18 cellular contexts compared by ENCODE assay signal in the genomic region with DNA sequence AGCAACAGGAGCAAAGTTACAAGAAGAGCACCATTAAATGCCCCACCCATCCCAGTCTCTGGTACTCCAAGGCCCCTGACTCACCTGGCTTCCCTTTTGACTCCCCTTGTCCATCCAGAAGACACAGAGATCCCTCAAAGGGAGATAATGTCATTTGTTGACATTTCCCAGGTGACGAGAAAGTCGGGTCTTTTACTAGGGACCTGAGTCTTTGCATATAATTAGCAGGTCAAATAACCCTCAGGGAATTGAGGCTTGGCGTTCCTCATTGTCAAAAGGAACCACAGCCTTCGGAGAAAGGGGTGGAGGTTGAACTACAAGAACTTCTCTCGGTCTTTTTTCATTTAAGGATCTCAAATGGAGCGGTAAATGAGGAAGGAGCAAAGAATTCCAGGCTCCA.
DNase-seq lines count a peak whose midpoint lies in the region; ATAC-seq lines count a peak whose summit lies in the region.
"Had no signal": no experiment of that assay in that cellular context is flagged by ENCODE, and none has a peak within 500 bp of the region (broad histone marks: within the 10 kb centered on the region; RNA-seq: fewer than 3 reads in every experiment).

No MANE protein-coding gene starts in this region.

- peak overlapping the region in 7 of 11 experiments; percentile 13 to 58 (median 39); a peak in 11 of 22 replicates for H3K4me2 ChIP-seq in BLaER1 treated with 17β-estradiol and CSF1 and Interleukin-3, amounts not matched to agents 10 nM and 100 nM
- H3K4me2 ChIP-seq: GM23338 had no signal

- peaks cover 16% of the 10 kb centered on the region for H3K27me3 Mint-ChIP-seq in activated T-cell treated with anti-CD3 and anti-CD28 coated beads, Interleukin-2, amount 50 U/mL, for 24 hours

- H3K9ac ChIP-seq in BLaER1 treated with 17β-estradiol and CSF1 and Interleukin-3, amounts not matched to agents 10 nM and 100 nM, result no peak overlapping the region

- H3K36me3 ChIP-seq in BLaER1 treated with 17β-estradiol and CSF1 and Interleukin-3, amounts not matched to agents 10 nM and 100 nM, result peaks cover 0 to 6% (median 0%) of the 10 kb centered on the region in 11 experiments; a peak in 1 of 22 replicates

- H3K36me3 Mint-ChIP-seq in activated T-cell treated with anti-CD3 and anti-CD28 coated beads, Interleukin-2, amount 50 U/mL, for 24 hours (ENCODE audit: low read depth), result peaks cover 2% of the 10 kb centered on the region

- H3K9me3 ChIP-seq in BLaER1 treated with 17β-estradiol and CSF1 and Interleukin-3, amounts not matched to agents 10 nM and 100 nM (replicated peaks in 1 of 11), result peaks cover 21 to 31% (median 26%) of the 10 kb centered on the region in 11 experiments

- H3K4me3 Mint-ChIP-seq in activated T-cell treated with anti-CD3 and anti-CD28 coated beads, Interleukin-2, amount 50 U/mL, for 24 hours, result no peak overlapping the region
- H3K4me3 Mint-ChIP-seq: CD4-positive, alpha-beta T cell; GM23338; H9 had no signal

- ATAC-seq in HG03045 (IDR thresholded peaks at IDR 0.05; ENCODE audit: unreplicated experiment), result no peak
- ATAC-seq: GM12878, GM23338, HepG2 had no signal

- peaks cover 0 to 21% (median 16%) of the 10 kb centered on the region in 10 experiments; a peak in 13 of 20 replicates for H3K4me1 ChIP-seq in BLaER1 treated with 17β-estradiol and CSF1 and Interleukin-3, amounts not matched to agents 10 nM and 100 nM

- no peaks in the 10 kb centered on the region for H3K27me3 ChIP-seq in BLaER1 treated with 17β-estradiol and CSF1 and Interleukin-3, amounts not matched to agents 10 nM and 100 nM

- H3K4me3 ChIP-seq in BLaER1 treated with 17β-estradiol and CSF1 and Interleukin-3, amounts not matched to agents 10 nM and 100 nM, result no peak overlapping the region
- H3K4me3 ChIP-seq: GM12878, GM23338 had no signal

- H3K27ac ChIP-seq in BLaER1 treated with 17β-estradiol and CSF1 and Interleukin-3, amounts not matched to agents 10 nM and 100 nM, result no peak overlapping the region

- H4K20me1 ChIP-seq in BLaER1 treated with 17β-estradiol and CSF1 and Interleukin-3, amounts not matched to agents 10 nM and 100 nM, result no peaks in the 10 kb centered on the region

- H3K9me3 Mint-ChIP-seq in activated T-cell treated with anti-CD3 and anti-CD28 coated beads, Interleukin-2, amount 50 U/mL, for 24 hours, result peaks cover 21% of the 10 kb centered on the region

- no peak overlapping the region for H3K27ac Mint-ChIP-seq in activated T-cell treated with anti-CD3 and anti-CD28 coated beads, Interleukin-2, amount 50 U/mL, for 24 hours
- H3K27ac Mint-ChIP-seq: CD4-positive, alpha-beta T cell; GM23338; H9 had no signal

- peaks cover 8% of the 10 kb centered on the region for H3K4me1 Mint-ChIP-seq in activated T-cell treated with anti-CD3 and anti-CD28 coated beads, Interleukin-2, amount 50 U/mL, for 24 hours (ENCODE audit: low read depth)

- DNase-seq in NCI-H1436 (lab: John Stamatoyannopoulos, UW), result peak; percentile 6
- no peak for DNase-seq in NCI-H1436 treated with DMSO at 0.1 percent for 48 hours (lab: John Stamatoyannopoulos, UW)
- peak; percentile 21 for DNase-seq in NCI-H2107 (lab: John Stamatoyannopoulos, UW)
- peak; percentile 84 for DNase-seq in islet precursor cell
- no peak for DNase-seq in activated T-cell treated with anti-CD3 and anti-CD28 coated beads, Interleukin-2, amount 50 U/mL, for 24 hours
- DNase-seq in hepatic stellate cell (ENCODE audit: low spot score), result no peak
- DNase-seq: 8988T; AML-193; C1 segment of cervical spinal cord; Calu3; CD4-positive, alpha-beta T cell; DMS 273 treated with DMSO at 0.1 percent for 48 hours; H9 had no signal

Comparison
In these comparisons a context has a peak if more than half of its experiments do, and no peak if none do; other contexts are left out.
1. DNase-seq: peak in NCI-H1436 (single experiment), NCI-H2107 (single experiment) and islet precursor cell (single experiment); none in NCI-H1436 treated with DMSO at 0.1 percent for 48 hours (single experiment), activated T-cell treated with anti-CD3 and anti-CD28 coated beads, Interleukin-2, amount 50 U/mL, for 24 hours (single experiment) and hepatic stellate cell (single experiment).